Comparison of ENCODE assay signal across 1 cellular context in the genomic region with DNA sequence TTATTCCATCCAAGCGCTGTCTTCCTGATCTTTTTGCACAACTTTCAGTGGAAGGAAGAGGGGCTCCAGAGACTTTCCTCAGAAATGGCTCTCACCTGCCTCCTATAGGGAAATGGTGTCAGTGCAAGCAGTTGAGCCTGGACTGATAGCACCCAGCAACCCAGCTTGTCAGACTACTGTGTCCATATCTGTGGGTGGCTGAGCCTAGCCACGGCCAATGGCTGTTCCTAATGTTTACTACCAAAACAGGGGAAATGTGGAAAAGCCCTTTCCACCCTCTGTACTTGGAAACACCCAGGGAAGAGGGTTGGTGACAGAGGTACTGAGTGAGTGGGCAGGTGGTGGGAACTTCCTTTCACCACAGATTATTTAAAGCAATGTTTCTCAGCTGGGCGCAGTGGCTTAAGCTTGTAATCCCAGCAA.
A peak's percentile ranks its signal among the peaks of the same experiment; 100 is the strongest.
TF ChIP-seq lines count a peak whose summit lies in the region.

No MANE protein-coding gene starts in this region.

TF ChIP-seq in K562, 482 proteins besides CTCF, POLR2A, EP300 and RAD21 (continued from another document):
- no peak for TF ChIP-seq CEBPG (CRISPR knock-in tag; IDR thresholded peaks at IDR 0.05)
- no peak for TF ChIP-seq CEBPG (tag; conservative IDR thresholded peaks at IDR 0.05 in 1 of 2, IDR thresholded peaks at IDR 0.05 in 1 of 2)
- no peak for TF ChIP-seq TSC22D4 (tag; IDR thresholded peaks at IDR 0.05)
- TF ChIP-seq, protein P1, sequence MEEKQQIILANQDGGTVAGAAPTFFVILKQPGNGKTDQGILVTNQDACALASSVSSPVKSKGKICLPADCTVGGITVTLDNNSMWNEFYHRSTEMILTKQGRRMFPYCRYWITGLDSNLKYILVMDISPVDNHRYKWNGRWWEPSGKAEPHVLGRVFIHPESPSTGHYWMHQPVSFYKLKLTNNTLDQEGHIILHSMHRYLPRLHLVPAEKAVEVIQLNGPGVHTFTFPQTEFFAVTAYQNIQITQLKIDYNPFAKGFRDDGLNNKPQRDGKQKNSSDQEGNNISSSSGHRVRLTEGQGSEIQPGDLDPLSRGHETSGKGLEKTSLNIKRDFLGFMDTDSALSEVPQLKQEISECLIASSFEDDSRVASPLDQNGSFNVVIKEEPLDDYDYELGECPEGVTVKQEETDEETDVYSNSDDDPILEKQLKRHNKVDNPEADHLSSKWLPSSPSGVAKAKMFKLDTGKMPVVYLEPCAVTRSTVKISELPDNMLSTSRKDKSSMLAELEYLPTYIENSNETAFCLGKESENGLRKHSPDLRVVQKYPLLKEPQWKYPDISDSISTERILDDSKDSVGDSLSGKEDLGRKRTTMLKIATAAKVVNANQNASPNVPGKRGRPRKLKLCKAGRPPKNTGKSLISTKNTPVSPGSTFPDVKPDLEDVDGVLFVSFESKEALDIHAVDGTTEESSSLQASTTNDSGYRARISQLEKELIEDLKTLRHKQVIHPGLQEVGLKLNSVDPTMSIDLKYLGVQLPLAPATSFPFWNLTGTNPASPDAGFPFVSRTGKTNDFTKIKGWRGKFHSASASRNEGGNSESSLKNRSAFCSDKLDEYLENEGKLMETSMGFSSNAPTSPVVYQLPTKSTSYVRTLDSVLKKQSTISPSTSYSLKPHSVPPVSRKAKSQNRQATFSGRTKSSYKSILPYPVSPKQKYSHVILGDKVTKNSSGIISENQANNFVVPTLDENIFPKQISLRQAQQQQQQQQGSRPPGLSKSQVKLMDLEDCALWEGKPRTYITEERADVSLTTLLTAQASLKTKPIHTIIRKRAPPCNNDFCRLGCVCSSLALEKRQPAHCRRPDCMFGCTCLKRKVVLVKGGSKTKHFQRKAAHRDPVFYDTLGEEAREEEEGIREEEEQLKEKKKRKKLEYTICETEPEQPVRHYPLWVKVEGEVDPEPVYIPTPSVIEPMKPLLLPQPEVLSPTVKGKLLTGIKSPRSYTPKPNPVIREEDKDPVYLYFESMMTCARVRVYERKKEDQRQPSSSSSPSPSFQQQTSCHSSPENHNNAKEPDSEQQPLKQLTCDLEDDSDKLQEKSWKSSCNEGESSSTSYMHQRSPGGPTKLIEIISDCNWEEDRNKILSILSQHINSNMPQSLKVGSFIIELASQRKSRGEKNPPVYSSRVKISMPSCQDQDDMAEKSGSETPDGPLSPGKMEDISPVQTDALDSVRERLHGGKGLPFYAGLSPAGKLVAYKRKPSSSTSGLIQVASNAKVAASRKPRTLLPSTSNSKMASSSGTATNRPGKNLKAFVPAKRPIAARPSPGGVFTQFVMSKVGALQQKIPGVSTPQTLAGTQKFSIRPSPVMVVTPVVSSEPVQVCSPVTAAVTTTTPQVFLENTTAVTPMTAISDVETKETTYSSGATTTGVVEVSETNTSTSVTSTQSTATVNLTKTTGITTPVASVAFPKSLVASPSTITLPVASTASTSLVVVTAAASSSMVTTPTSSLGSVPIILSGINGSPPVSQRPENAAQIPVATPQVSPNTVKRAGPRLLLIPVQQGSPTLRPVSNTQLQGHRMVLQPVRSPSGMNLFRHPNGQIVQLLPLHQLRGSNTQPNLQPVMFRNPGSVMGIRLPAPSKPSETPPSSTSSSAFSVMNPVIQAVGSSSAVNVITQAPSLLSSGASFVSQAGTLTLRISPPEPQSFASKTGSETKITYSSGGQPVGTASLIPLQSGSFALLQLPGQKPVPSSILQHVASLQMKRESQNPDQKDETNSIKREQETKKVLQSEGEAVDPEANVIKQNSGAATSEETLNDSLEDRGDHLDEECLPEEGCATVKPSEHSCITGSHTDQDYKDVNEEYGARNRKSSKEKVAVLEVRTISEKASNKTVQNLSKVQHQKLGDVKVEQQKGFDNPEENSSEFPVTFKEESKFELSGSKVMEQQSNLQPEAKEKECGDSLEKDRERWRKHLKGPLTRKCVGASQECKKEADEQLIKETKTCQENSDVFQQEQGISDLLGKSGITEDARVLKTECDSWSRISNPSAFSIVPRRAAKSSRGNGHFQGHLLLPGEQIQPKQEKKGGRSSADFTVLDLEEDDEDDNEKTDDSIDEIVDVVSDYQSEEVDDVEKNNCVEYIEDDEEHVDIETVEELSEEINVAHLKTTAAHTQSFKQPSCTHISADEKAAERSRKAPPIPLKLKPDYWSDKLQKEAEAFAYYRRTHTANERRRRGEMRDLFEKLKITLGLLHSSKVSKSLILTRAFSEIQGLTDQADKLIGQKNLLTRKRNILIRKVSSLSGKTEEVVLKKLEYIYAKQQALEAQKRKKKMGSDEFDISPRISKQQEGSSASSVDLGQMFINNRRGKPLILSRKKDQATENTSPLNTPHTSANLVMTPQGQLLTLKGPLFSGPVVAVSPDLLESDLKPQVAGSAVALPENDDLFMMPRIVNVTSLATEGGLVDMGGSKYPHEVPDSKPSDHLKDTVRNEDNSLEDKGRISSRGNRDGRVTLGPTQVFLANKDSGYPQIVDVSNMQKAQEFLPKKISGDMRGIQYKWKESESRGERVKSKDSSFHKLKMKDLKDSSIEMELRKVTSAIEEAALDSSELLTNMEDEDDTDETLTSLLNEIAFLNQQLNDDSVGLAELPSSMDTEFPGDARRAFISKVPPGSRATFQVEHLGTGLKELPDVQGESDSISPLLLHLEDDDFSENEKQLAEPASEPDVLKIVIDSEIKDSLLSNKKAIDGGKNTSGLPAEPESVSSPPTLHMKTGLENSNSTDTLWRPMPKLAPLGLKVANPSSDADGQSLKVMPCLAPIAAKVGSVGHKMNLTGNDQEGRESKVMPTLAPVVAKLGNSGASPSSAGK (IDR thresholded peaks at IDR 0.05): no peak
- TF ChIP-seq EP400 (IDR thresholded peaks at IDR 0.05): no peak
- TF ChIP-seq TAL1 (IDR thresholded peaks at IDR 0.05): no peak
- TF ChIP-seq FOS (IDR thresholded peaks at IDR 0.05; ENCODE audit: extremely low read depth, insufficient read length): no peak
- TF ChIP-seq KDM1A (IDR thresholded peaks at IDR 0.05): no peak
- no peak for TF ChIP-seq CBX2 (IDR thresholded peaks at IDR 0.05; ENCODE audit: insufficient read depth, low read length, poor library complexity, severe bottlenecking)
- TF ChIP-seq POLR2B (IDR thresholded peaks at IDR 0.05; ENCODE audit: low read depth, partially characterized antibody): no peak
- no peak for TF ChIP-seq ZNF77 (CRISPR knock-in tag; IDR thresholded peaks at IDR 0.05)
- TF ChIP-seq, protein P2, sequence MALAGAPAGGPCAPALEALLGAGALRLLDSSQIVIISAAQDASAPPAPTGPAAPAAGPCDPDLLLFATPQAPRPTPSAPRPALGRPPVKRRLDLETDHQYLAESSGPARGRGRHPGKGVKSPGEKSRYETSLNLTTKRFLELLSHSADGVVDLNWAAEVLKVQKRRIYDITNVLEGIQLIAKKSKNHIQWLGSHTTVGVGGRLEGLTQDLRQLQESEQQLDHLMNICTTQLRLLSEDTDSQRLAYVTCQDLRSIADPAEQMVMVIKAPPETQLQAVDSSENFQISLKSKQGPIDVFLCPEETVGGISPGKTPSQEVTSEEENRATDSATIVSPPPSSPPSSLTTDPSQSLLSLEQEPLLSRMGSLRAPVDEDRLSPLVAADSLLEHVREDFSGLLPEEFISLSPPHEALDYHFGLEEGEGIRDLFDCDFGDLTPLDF (CRISPR knock-in tag; IDR thresholded peaks at IDR 0.05): no peak
- TF ChIP-seq, protein P3, sequence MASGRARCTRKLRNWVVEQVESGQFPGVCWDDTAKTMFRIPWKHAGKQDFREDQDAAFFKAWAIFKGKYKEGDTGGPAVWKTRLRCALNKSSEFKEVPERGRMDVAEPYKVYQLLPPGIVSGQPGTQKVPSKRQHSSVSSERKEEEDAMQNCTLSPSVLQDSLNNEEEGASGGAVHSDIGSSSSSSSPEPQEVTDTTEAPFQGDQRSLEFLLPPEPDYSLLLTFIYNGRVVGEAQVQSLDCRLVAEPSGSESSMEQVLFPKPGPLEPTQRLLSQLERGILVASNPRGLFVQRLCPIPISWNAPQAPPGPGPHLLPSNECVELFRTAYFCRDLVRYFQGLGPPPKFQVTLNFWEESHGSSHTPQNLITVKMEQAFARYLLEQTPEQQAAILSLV (tag; IDR thresholded peaks at IDR 0.05): no peak
- TF ChIP-seq TFAM (CRISPR knock-in tag; conservative IDR thresholded peaks at IDR 0.05): no peak
- TF ChIP-seq CREM (IDR thresholded peaks at IDR 0.05; ENCODE audit: low read depth): peak; percentile 47; the same call in 1 of the 2 replicates
- no peak for TF ChIP-seq ZNF696 (CRISPR knock-in tag; conservative IDR thresholded peaks at IDR 0.05)
- TF ChIP-seq, protein P4, sequence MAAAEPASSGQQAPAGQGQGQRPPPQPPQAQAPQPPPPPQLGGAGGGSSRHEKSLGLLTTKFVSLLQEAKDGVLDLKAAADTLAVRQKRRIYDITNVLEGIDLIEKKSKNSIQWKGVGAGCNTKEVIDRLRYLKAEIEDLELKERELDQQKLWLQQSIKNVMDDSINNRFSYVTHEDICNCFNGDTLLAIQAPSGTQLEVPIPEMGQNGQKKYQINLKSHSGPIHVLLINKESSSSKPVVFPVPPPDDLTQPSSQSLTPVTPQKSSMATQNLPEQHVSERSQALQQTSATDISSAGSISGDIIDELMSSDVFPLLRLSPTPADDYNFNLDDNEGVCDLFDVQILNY (CRISPR knock-in tag; IDR thresholded peaks at IDR 0.05): no peak
- TF ChIP-seq, protein P5, sequence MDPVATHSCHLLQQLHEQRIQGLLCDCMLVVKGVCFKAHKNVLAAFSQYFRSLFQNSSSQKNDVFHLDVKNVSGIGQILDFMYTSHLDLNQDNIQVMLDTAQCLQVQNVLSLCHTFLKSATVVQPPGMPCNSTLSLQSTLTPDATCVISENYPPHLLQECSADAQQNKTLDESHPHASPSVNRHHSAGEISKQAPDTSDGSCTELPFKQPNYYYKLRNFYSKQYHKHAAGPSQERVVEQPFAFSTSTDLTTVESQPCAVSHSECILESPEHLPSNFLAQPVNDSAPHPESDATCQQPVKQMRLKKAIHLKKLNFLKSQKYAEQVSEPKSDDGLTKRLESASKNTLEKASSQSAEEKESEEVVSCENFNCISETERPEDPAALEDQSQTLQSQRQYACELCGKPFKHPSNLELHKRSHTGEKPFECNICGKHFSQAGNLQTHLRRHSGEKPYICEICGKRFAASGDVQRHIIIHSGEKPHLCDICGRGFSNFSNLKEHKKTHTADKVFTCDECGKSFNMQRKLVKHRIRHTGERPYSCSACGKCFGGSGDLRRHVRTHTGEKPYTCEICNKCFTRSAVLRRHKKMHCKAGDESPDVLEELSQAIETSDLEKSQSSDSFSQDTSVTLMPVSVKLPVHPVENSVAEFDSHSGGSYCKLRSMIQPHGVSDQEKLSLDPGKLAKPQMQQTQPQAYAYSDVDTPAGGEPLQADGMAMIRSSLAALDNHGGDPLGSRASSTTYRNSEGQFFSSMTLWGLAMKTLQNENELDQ (CRISPR knock-in tag; IDR thresholded peaks at IDR 0.05; ENCODE audit: borderline replicate concordance): no peak
- TF ChIP-seq, protein P6, sequence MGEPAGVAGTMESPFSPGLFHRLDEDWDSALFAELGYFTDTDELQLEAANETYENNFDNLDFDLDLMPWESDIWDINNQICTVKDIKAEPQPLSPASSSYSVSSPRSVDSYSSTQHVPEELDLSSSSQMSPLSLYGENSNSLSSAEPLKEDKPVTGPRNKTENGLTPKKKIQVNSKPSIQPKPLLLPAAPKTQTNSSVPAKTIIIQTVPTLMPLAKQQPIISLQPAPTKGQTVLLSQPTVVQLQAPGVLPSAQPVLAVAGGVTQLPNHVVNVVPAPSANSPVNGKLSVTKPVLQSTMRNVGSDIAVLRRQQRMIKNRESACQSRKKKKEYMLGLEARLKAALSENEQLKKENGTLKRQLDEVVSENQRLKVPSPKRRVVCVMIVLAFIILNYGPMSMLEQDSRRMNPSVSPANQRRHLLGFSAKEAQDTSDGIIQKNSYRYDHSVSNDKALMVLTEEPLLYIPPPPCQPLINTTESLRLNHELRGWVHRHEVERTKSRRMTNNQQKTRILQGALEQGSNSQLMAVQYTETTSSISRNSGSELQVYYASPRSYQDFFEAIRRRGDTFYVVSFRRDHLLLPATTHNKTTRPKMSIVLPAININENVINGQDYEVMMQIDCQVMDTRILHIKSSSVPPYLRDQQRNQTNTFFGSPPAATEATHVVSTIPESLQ (CRISPR knock-in tag; IDR thresholded peaks at IDR 0.05): no peak
- TF ChIP-seq, protein P7, sequence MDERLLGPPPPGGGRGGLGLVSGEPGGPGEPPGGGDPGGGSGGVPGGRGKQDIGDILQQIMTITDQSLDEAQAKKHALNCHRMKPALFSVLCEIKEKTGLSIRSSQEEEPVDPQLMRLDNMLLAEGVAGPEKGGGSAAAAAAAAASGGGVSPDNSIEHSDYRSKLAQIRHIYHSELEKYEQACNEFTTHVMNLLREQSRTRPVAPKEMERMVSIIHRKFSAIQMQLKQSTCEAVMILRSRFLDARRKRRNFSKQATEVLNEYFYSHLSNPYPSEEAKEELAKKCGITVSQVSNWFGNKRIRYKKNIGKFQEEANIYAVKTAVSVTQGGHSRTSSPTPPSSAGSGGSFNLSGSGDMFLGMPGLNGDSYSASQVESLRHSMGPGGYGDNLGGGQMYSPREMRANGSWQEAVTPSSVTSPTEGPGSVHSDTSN (CRISPR knock-in tag; IDR thresholded peaks at IDR 0.05; ENCODE audit: low read depth): no peak
- TF ChIP-seq, protein P7 (tag; conservative IDR thresholded peaks at IDR 0.05; ENCODE audit: low read depth): no peak
- no peak for TF ChIP-seq ZNF644 (tag; IDR thresholded peaks at IDR 0.05; ENCODE audit: low read depth)
- 0 out of 2 replicates have a peak, but pooled peaks have one; percentile 7 for TF ChIP-seq BHLHE40 (IDR thresholded peaks at IDR 0.05; ENCODE audit: low read length)
- no peak for TF ChIP-seq ZNF165 (CRISPR knock-in tag; IDR thresholded peaks at IDR 0.05; ENCODE audit: borderline replicate concordance)
- TF ChIP-seq ZNF311 (CRISPR knock-in tag; IDR thresholded peaks at IDR 0.05): no peak
- TF ChIP-seq ARID2 (IDR thresholded peaks at IDR 0.05): 0 out of 2 replicates have a peak, but pooled peaks have one; percentile 45
